In the genomic region with DNA sequence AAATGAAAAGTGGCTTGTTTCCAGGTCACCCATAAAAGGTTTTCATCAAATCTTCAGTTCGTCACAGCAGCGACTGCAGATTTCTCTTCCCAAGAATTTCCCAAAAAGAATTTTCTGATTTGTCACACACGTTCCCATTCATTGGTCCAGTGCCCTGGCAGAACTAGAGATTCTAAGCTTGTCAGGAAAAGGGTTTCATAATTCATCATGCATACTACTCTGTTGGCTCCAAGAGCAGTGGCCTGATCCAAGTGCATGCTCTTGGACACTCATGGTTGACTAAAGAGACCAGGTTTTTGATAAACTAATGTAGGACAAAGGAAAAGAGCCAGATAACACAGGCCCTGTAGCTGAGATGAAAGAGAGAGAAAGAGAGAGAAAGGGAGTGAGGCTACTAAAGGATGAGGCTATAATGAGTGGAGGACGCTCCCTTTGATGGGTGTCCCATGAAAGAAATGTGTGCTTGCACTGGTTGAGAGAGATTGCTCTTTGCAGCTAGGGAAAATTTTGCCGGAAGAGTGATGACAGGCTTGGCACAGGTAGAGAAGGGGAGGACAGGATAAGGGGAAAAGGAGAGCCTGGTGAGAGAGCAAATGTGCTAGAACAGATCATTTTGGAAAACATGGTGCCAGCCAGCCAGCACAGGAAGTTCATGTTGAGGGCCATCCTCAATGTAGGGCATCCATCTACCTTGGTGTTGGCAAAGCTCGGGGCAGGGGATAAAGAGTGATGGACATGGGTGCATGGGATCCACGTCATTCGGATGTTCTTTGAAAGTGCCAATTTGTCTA, we compare ENCODE assay signal across 22 cellular contexts.
DNase-seq lines count a peak whose midpoint lies in the region; ATAC-seq and TF ChIP-seq lines count a peak whose summit lies in the region.
"Had no signal": no experiment of that assay in that cellular context is flagged by ENCODE, and none has a peak within 500 bp of the region (broad histone marks: within the 10 kb centered on the region; RNA-seq: fewer than 3 reads in every experiment).

No MANE protein-coding gene starts in this region.

- H3K36me3 ChIP-seq in gastroesophageal sphincter: no peaks in the 10 kb centered on the region
- H3K36me3 ChIP-seq in neuron (ENCODE audit: insufficient read depth, low read length): no peaks in the 10 kb centered on the region

- intact Hi-C loops in Right ventricle myocardium superior (cut with DNase I) (no loop called here), cardiac septum (cut with DNase I) (no loop called here)

- H3K4me1 ChIP-seq in gastroesophageal sphincter (peaks cover 0 to 12% (median 0%) of the 10 kb centered on the region in 3 donors), neuron (ENCODE audit: insufficient read depth, low read length) (peaks cover 13% of the 10 kb centered on the region)
- H3K4me1 ChIP-seq: parathyroid adenoma, testis had no signal

- no peak overlapping the region for H3K27ac Mint-ChIP-seq in activated CD8-positive, alpha-beta T cell treated with anti-CD3 and anti-CD28 coated beads, Interleukin-2, amount 10 ng/mL, durations not matched to agents 7 days and 5 days
- H3K27ac Mint-ChIP-seq: B cell, natural killer cell, WTC11 had no signal

- H3K27me3 Mint-ChIP-seq in activated CD8-positive, alpha-beta T cell treated with anti-CD3 and anti-CD28 coated beads, Interleukin-2, amount 10 ng/mL, durations not matched to agents 7 days and 5 days (ENCODE audit: low read depth): no peaks in the 10 kb centered on the region

- no peaks in the 10 kb centered on the region for H3K4me1 Mint-ChIP-seq in activated CD8-positive, alpha-beta T cell treated with anti-CD3 and anti-CD28 coated beads, Interleukin-2, amount 10 ng/mL, durations not matched to agents 7 days and 5 days (ENCODE audit: low read depth)

- H2AFZ ChIP-seq in neuron (ENCODE audit: low read depth, low read length): peak overlapping the region; percentile 16
- H2AFZ ChIP-seq: parathyroid adenoma had no signal

- no peak overlapping the region for H3K4me3 Mint-ChIP-seq in activated CD8-positive, alpha-beta T cell treated with anti-CD3 and anti-CD28 coated beads, Interleukin-2, amount 10 ng/mL, durations not matched to agents 7 days and 5 days
- H3K4me3 Mint-ChIP-seq: B cell, natural killer cell, WTC11 had no signal

- no peaks in the 10 kb centered on the region for H3K27me3 ChIP-seq in gastroesophageal sphincter
- H3K27me3 ChIP-seq in neuron (ENCODE audit: insufficient read depth, low read length): no peaks in the 10 kb centered on the region
- H3K27me3 ChIP-seq: testis had no signal

- no peaks in the 10 kb centered on the region for H3K9me3 ChIP-seq in gastroesophageal sphincter
- peaks cover 2% of the 10 kb centered on the region for H3K9me3 ChIP-seq in neuron (ENCODE audit: low read length)
- H3K9me3 ChIP-seq: testis had no signal

- CTCF ChIA-PET in activated CD8-positive, alpha-beta T cell treated with anti-CD3 and anti-CD28 coated beads, Interleukin-2, amount 10 ng/mL, durations not matched to agents 7 days and 5 days (lab: Charles Lee): interaction anchor here (1.0 kb wide), 1 partner anchor 226 kb away, joined by 3 read pairs; no protein-coding TSS in a partner anchor

- POLR2A ChIA-PET in activated CD8-positive, alpha-beta T cell treated with anti-CD3 and anti-CD28 coated beads, Interleukin-2, amount 10 ng/mL, durations not matched to agents 7 days and 5 days (lab: Charles Lee): no interaction called here

- peaks cover 5% of the 10 kb centered on the region for H3K36me3 Mint-ChIP-seq in activated CD8-positive, alpha-beta T cell treated with anti-CD3 and anti-CD28 coated beads, Interleukin-2, amount 10 ng/mL, durations not matched to agents 7 days and 5 days (ENCODE audit: low read depth)
- H3K36me3 Mint-ChIP-seq: natural killer cell had no signal

- 39 to 73% methylated on average over 4 to 6 of the region's 8 CpGs for WGBS in gastroesophageal sphincter (ENCODE audit: low coverage in 1 of 2), 2 donors

- peak; percentile 54 for DNase-seq in Right ventricle myocardium superior
- DNase-seq in cardiac septum (ENCODE audit: low spot score): no peak
- no peak for DNase-seq in activated gamma-delta T cell (lab: John Stamatoyannopoulos, UW)
- DNase-seq in T-helper 9 cell: no peak
- DNase-seq in stimulated activated CD8-positive, alpha-beta memory T cell treated with anti-CD3 and anti-CD28 coated beads, Interleukin-4, amount 100 ng/mL, for 48 hours: no peak
- DNase-seq in activated CD8-positive, alpha-beta T cell treated with anti-CD3 and anti-CD28 coated beads, Interleukin-2, amount 10 ng/mL, durations not matched to agents 7 days and 5 days: no peak
- DNase-seq: 8988T; activated CD4-positive, alpha-beta T cell treated with anti-CD3 and anti-CD28 coated beads, Interleukin-2, amount 50 U/mL, for 4 hours; activated gamma-delta T cell treated with Interleukin-2 at 50 U/mL for 16 hours; activated T-cell treated with anti-CD3 and anti-CD28 coated beads for 4 hours; amygdala; DMS79; effector CD8-positive, alpha-beta T cell; MV-4-11; natural killer cell; NCI-H1694 treated with DMSO at 0.1 percent for 48 hours; testis had no signal

- TF ChIP-seq CTCF in gastroesophageal sphincter (IDR thresholded peaks at IDR 0.05): no peak

- no peaks in the 10 kb centered on the region for H3K9me3 Mint-ChIP-seq in activated CD8-positive, alpha-beta T cell treated with anti-CD3 and anti-CD28 coated beads, Interleukin-2, amount 10 ng/mL, durations not matched to agents 7 days and 5 days (ENCODE audit: insufficient read depth)

- no peak overlapping the region for H3K27ac ChIP-seq in gastroesophageal sphincter
- H3K27ac ChIP-seq: parathyroid adenoma, testis had no signal

- no peak for TF ChIP-seq EP300 in gastroesophageal sphincter (IDR thresholded peaks at IDR 0.05)

- H3K4me3 ChIP-seq in gastroesophageal sphincter (no peak overlapping the region), neuron (ENCODE audit: low read length) (no peak overlapping the region)
- H3K4me3 ChIP-seq: testis had no signal

- no peak for TF ChIP-seq POLR2A in gastroesophageal sphincter (IDR thresholded peaks at IDR 0.05)

- peak; percentile 88 for ATAC-seq in Right ventricle myocardium superior (ENCODE audit: poor library complexity)
- peak; percentile 70 for ATAC-seq in gastroesophageal sphincter
- no peak for ATAC-seq in activated CD8-positive, alpha-beta T cell treated with anti-CD3 and anti-CD28 coated beads, Interleukin-2, amount 10 ng/mL, durations not matched to agents 7 days and 5 days
- ATAC-seq: natural killer cell, WTC11 had no signal
